ENCODE assay signal across 1 cellular context in genomic region chr16:86806838-86807351, GRCh38.
A peak's percentile ranks its signal among the peaks of the same experiment; 100 is the strongest.
TF ChIP-seq lines count a peak whose summit lies in the region.

No MANE protein-coding gene starts in this region.

TF ChIP-seq in HEK293, 187 proteins besides CTCF, POLR2A, EP300 and RAD21 (continued from another document):
- TF ChIP-seq ZIC2 (tag by site-specific recombination; IDR thresholded peaks at IDR 0.05) (peak; percentile 94), ZNF202 (tag by site-specific recombination; IDR thresholded peaks at IDR 0.05; ENCODE audit: borderline replicate concordance) (no peak)
